8 cellular contexts compared by ENCODE assay signal in genomic region chr6:122476131-122476530, GRCh38. TPM values are rescaled to one million over a fixed set of nuclear protein-coding genes. Genes with fewer than 3 reads are reported as not detected.
DNase-seq lines count a peak whose midpoint lies in the region; TF ChIP-seq lines count a peak whose summit lies in the region.

No MANE protein-coding gene starts in this region.

- peak; percentile 4 for DNase-seq in SIG-M5 treated with dmso at 0.1 percent for 504 hours (lab: John Stamatoyannopoulos, UW; ENCODE audit: unreplicated experiment)
- no peak for DNase-seq in SIG-M5 (lab: John Stamatoyannopoulos, UW)
- DNase-seq in NCI-H82 treated with DMSO at 0.1 percent for 48 hours (lab: John Stamatoyannopoulos, UW; ENCODE audit: unreplicated experiment), result peak; percentile 15
- no peak for DNase-seq in epithelial cell of proximal tubule (ENCODE audit: low read depth)
- DNase-seq in superior temporal gyrus (ENCODE audit: extremely low spot score), result peak; percentile 59
- no peak for DNase-seq in T-helper 2 cell treated with Interferon-gamma antibody and Interleukin-4, amounts not matched to agents 5 μg/mL and 100 μg/mL, for 36 hours (ENCODE audit: low spot score)
- no peak for DNase-seq in stimulated activated CD4-positive, alpha-beta T cell treated with anti-CD3 and anti-CD28 coated beads, Interleukin-4, amount 100 ng/mL, for 1 hour
- no peak for DNase-seq in NCI-H1092 treated with DMSO at 0.1 percent for 48 hours (lab: John Stamatoyannopoulos, UW)

- TF ChIP-seq CTCF in epithelial cell of proximal tubule (conservative IDR thresholded peaks at IDR 0.05; ENCODE audit: low read depth, low read length), result peak; percentile 51

- peaks cover 2% of the 10 kb centered on the region for H3K36me3 Mint-ChIP-seq in T-helper 2 cell treated with Interferon-gamma antibody and Interleukin-4, amounts not matched to agents 5 μg/mL and 100 μg/mL, for 36 hours (ENCODE audit: low read depth)

- no peak overlapping the region for H3K27ac Mint-ChIP-seq in T-helper 2 cell treated with Interferon-gamma antibody and Interleukin-4, amounts not matched to agents 5 μg/mL and 100 μg/mL, for 36 hours

- no peaks in the 10 kb centered on the region for H3K4me1 Mint-ChIP-seq in T-helper 2 cell treated with Interferon-gamma antibody and Interleukin-4, amounts not matched to agents 5 μg/mL and 100 μg/mL, for 36 hours (ENCODE audit: low read depth)

- H3K9me3 Mint-ChIP-seq in T-helper 2 cell treated with Interferon-gamma antibody and Interleukin-4, amounts not matched to agents 5 μg/mL and 100 μg/mL, for 36 hours, result no peaks in the 10 kb centered on the region

- H3K27me3 Mint-ChIP-seq in T-helper 2 cell treated with Interferon-gamma antibody and Interleukin-4, amounts not matched to agents 5 μg/mL and 100 μg/mL, for 36 hours (ENCODE audit: low read depth), result no peaks in the 10 kb centered on the region

- H3K4me3 Mint-ChIP-seq in T-helper 2 cell treated with Interferon-gamma antibody and Interleukin-4, amounts not matched to agents 5 μg/mL and 100 μg/mL, for 36 hours, result no peak overlapping the region

- H3K4me3 ChIP-seq in epithelial cell of proximal tubule (ENCODE audit: low read depth, low read length), result no peak overlapping the region

RNA-seq across cellular contexts. Expression of gene SERINC1, which starts 4.5 kb away (rescaled TPM):
- 61.9 and 70.5 TPM in 2 replicates for total RNA-seq in epithelial cell of proximal tubule

Comparison
In these comparisons a context has a peak if more than half of its experiments do, and no peak if none do; other contexts are left out.
1. DNase-seq: peak in SIG-M5 treated with dmso at 0.1 percent for 504 hours (single experiment), NCI-H82 treated with DMSO at 0.1 percent for 48 hours (single experiment) and superior temporal gyrus (single experiment); none in SIG-M5 (single experiment), epithelial cell of proximal tubule (single experiment), T-helper 2 cell treated with Interferon-gamma antibody and Interleukin-4, amounts not matched to agents 5 μg/mL and 100 μg/mL, for 36 hours (single experiment), stimulated activated CD4-positive, alpha-beta T cell treated with anti-CD3 and anti-CD28 coated beads, Interleukin-4, amount 100 ng/mL, for 1 hour (single experiment) and NCI-H1092 treated with DMSO at 0.1 percent for 48 hours (single experiment).